Comparison of ENCODE assay signal across 23 cellular contexts in the genomic region with DNA sequence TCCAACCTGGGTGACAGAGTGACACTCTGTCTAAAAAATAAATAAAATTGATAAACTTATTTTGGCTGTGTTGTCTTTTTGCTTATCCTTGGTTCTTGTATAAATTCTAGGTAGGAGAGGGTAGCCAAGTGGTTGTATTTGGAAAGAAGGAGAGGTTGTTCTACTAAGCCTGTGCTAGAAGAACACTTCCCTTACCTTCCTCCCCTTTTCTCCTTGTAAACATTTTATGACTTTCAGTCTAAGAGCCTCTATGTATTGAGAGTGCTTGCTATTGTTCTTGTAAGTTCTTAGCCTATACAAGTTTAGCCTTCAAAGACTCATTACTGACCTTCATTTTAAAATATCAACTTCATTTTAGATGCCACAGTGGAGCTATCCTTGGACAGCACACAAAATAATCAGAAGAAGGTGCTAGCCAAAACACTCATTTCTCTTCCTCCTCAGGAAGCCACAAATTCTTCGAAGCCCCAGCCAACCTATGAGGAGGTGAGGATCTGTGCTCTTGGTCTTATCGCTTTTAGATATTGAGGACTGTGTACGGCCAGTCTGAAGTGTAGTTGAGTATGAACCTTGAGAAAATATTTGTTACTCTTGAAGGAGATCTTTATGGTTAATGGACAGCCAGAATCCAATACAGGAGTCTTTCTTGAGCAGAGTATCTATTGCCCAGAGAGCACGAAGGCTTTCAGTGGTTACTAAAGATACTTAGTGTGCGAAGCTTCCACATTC.
"Had no signal": no experiment of that assay in that cellular context is flagged by ENCODE, and none has a peak within 500 bp of the region (broad histone marks: within the 10 kb centered on the region; RNA-seq: fewer than 3 reads in every experiment).

No MANE protein-coding gene starts in this region.

- DNase-seq: activated CD4-positive, alpha-beta T cell treated with anti-CD3 and anti-CD28 coated beads for 1 hour; activated CD8-positive, alpha-beta memory T cell treated with anti-CD3 and anti-CD28 coated beads for 24 hours; activated gamma-delta T cell treated with Interleukin-2 at 50 U/mL for 16 hours; activated naive CD8-positive, alpha-beta T cell treated with anti-CD3 and anti-CD28 coated beads, Interleukin-2, amount 50 U/mL, for 24 hours; activated T-cell treated with anti-CD3 and anti-CD28 coated beads, Interleukin-2, amount 50 U/mL, for 1 hour; amygdala; dermis blood vessel endothelial cell; effector CD8-positive, alpha-beta T cell; midbrain; naive thymus-derived CD8-positive, alpha-beta T cell; occipital lobe; right cardiac atrium; spleen; stimulated activated naive CD8-positive, alpha-beta T cell treated with anti-CD3 and anti-CD28 coated beads, Interleukin-15, Interleukin-2, amounts not matched to agents 100 U/mL and 50 U/mL, for 24 hours; T-helper 2 cell had no signal

- H3K9me3 ChIP-seq: breast epithelium, spleen had no signal

- H3K4me3 Mint-ChIP-seq: activated naive CD4-positive, alpha-beta T cell treated with anti-CD3 and anti-CD28 coated beads, Interleukin-2, amount 50 U/mL, for 24 hours; activated naive CD8-positive, alpha-beta T cell treated with anti-CD3 and anti-CD28 coated beads, Interleukin-2, amount 50 U/mL, for 24 hours; central memory CD8-positive, alpha-beta T cell; memory B cell; naive thymus-derived CD8-positive, alpha-beta T cell; neural crest cell; WTC11 had no signal

- H3K27me3 ChIP-seq: breast epithelium, spleen had no signal

- H3K9me3 Mint-ChIP-seq: activated naive CD4-positive, alpha-beta T cell treated with anti-CD3 and anti-CD28 coated beads, Interleukin-2, amount 50 U/mL, for 24 hours; activated naive CD8-positive, alpha-beta T cell treated with anti-CD3 and anti-CD28 coated beads, Interleukin-2, amount 50 U/mL, for 24 hours; central memory CD8-positive, alpha-beta T cell; memory B cell; naive thymus-derived CD8-positive, alpha-beta T cell; neural crest cell; WTC11 had no signal

- H3K4me1 ChIP-seq: breast epithelium, parathyroid adenoma had no signal

- H2AFZ ChIP-seq: parathyroid adenoma had no signal

- ATAC-seq: activated naive CD8-positive, alpha-beta T cell treated with anti-CD3 and anti-CD28 coated beads, Interleukin-2, amount 50 U/mL, for 24 hours; naive thymus-derived CD8-positive, alpha-beta T cell; right cardiac atrium; stimulated activated naive CD8-positive, alpha-beta T cell treated with anti-CD3 and anti-CD28 coated beads, Interleukin-15, Interleukin-2, amounts not matched to agents 100 U/mL and 50 U/mL, for 24 hours; WTC11 had no signal

- H3K27ac Mint-ChIP-seq: activated naive CD8-positive, alpha-beta T cell treated with anti-CD3 and anti-CD28 coated beads, Interleukin-2, amount 50 U/mL, for 24 hours; memory B cell; WTC11 had no signal

- H3K27me3 Mint-ChIP-seq: activated naive CD4-positive, alpha-beta T cell treated with anti-CD3 and anti-CD28 coated beads, Interleukin-2, amount 50 U/mL, for 24 hours; activated naive CD8-positive, alpha-beta T cell treated with anti-CD3 and anti-CD28 coated beads, Interleukin-2, amount 50 U/mL, for 24 hours; central memory CD8-positive, alpha-beta T cell; memory B cell; naive thymus-derived CD8-positive, alpha-beta T cell had no signal

- H3K4me1 Mint-ChIP-seq: WTC11 had no signal

- H3K27ac ChIP-seq: breast epithelium, epithelial cell of prostate, parathyroid adenoma, spleen had no signal

- H3K4me3 ChIP-seq: breast epithelium, spleen had no signal
